ENCODE assay signal across 22 cellular contexts in genomic region chr5:139397921-139398320, GRCh38. TPM values are rescaled to one million over a fixed set of nuclear protein-coding genes. Genes with fewer than 3 reads are reported as not detected.
"Had no signal": no experiment of that assay in that cellular context is flagged by ENCODE, and none has a peak within 500 bp of the region (broad histone marks: within the 10 kb centered on the region; RNA-seq: fewer than 3 reads in every experiment).

No MANE protein-coding gene starts in this region.

- FAIRE-seq: frontal cortex, keratinocyte had no signal

- H3K27me3 Mint-ChIP-seq: activated CD4-positive, alpha-beta memory T cell treated with anti-CD3 and anti-CD28 coated beads for 36 hours; activated naive CD4-positive, alpha-beta T cell treated with anti-CD3 and anti-CD28 coated beads, Interleukin-2, amount 50 U/mL, for 24 hours; natural killer cell treated with Interleukin-12 subunit alpha and Interleukin-12 subunit beta and Interleukin-15 and Interleukin-18, amount 100 ng/mL, for 72 hours had no signal

- DNase-seq: activated CD4-positive, alpha-beta memory T cell treated with anti-CD3 and anti-CD28 coated beads for 36 hours; activated CD4-positive, CD25-positive, alpha-beta regulatory T cell treated with anti-CD3 and anti-CD28 coated beads, Interleukin-2, amount 50 U/mL, for 72 hours; activated T-cell treated with anti-CD3 and anti-CD28 coated beads, Interleukin-2, amount 50 U/mL, for 48 hours; anterior cingulate cortex; endodermal cell; left ventricle myocardium inferior; mesenchymal stem cell; occipital lobe; sigmoid colon; stimulated activated CD4-positive, alpha-beta T cell treated with anti-CD3 and anti-CD28 coated beads, Interleukin-2, amount 100 ng/mL, for 48 hours; stimulated activated naive CD8-positive, alpha-beta T cell treated with anti-CD3 and anti-CD28 coated beads, Interleukin-15, Interleukin-2, amounts not matched to agents 100 U/mL and 50 U/mL, for 24 hours; upper lobe of right lung had no signal

- H3K36me3 Mint-ChIP-seq: activated naive CD4-positive, alpha-beta T cell treated with anti-CD3 and anti-CD28 coated beads, Interleukin-2, amount 50 U/mL, for 24 hours; natural killer cell treated with Interleukin-12 subunit alpha and Interleukin-12 subunit beta and Interleukin-15 and Interleukin-18, amount 100 ng/mL, for 72 hours had no signal

- H3K36me3 ChIP-seq: breast epithelium, sigmoid colon, suprapubic skin, upper lobe of right lung had no signal

- H3K9me3 Mint-ChIP-seq: activated CD4-positive, alpha-beta memory T cell treated with anti-CD3 and anti-CD28 coated beads for 36 hours; activated naive CD4-positive, alpha-beta T cell treated with anti-CD3 and anti-CD28 coated beads, Interleukin-2, amount 50 U/mL, for 24 hours; endodermal cell; natural killer cell treated with Interleukin-12 subunit alpha and Interleukin-12 subunit beta and Interleukin-15 and Interleukin-18, amount 100 ng/mL, for 72 hours had no signal

- H3K27ac ChIP-seq: breast epithelium, suprapubic skin, upper lobe of right lung had no signal

- H3K4me3 Mint-ChIP-seq: activated CD4-positive, alpha-beta memory T cell treated with anti-CD3 and anti-CD28 coated beads for 36 hours; activated naive CD4-positive, alpha-beta T cell treated with anti-CD3 and anti-CD28 coated beads, Interleukin-2, amount 50 U/mL, for 24 hours; endodermal cell; natural killer cell treated with Interleukin-12 subunit alpha and Interleukin-12 subunit beta and Interleukin-15 and Interleukin-18, amount 100 ng/mL, for 72 hours had no signal

- H3K4me3 ChIP-seq: breast epithelium, esophagus muscularis mucosa, left ventricle myocardium inferior, sigmoid colon, suprapubic skin, upper lobe of right lung had no signal

- H3K27ac Mint-ChIP-seq: activated CD4-positive, alpha-beta memory T cell treated with anti-CD3 and anti-CD28 coated beads for 36 hours; activated naive CD4-positive, alpha-beta T cell treated with anti-CD3 and anti-CD28 coated beads, Interleukin-2, amount 50 U/mL, for 24 hours; natural killer cell treated with Interleukin-12 subunit alpha and Interleukin-12 subunit beta and Interleukin-15 and Interleukin-18, amount 100 ng/mL, for 72 hours; progenitor cell of endocrine pancreas had no signal

- ATAC-seq: natural killer cell treated with Interleukin-12 subunit alpha and Interleukin-12 subunit beta and Interleukin-15 and Interleukin-18, amount 100 ng/mL, for 72 hours; stimulated activated naive CD8-positive, alpha-beta T cell treated with anti-CD3 and anti-CD28 coated beads, Interleukin-15, Interleukin-2, amounts not matched to agents 100 U/mL and 50 U/mL, for 24 hours; upper lobe of right lung had no signal

- H3K9me3 ChIP-seq: breast epithelium, esophagus muscularis mucosa, left ventricle myocardium inferior, sigmoid colon, suprapubic skin, upper lobe of right lung had no signal

RNA-seq across cellular contexts. Expression of gene MZB1, which starts 8.2 kb away (rescaled TPM):
- total RNA-seq: dermis microvascular lymphatic vessel endothelial cell, frontal cortex, occipital lobe, suprapubic skin had no signal
- polyA plus RNA-seq: keratinocyte had no signal

RNA-seq across cellular contexts. Expression of gene SLC23A1, which starts 14.8 kb away (rescaled TPM):
- total RNA-seq: cerebellum, dermis microvascular lymphatic vessel endothelial cell, esophagus muscularis mucosa, frontal cortex, left ventricle myocardium inferior, occipital lobe, sigmoid colon, upper lobe of right lung had no signal
- polyA plus RNA-seq: keratinocyte had no signal
